ENCODE assay signal across 22 cellular contexts in the genomic region with DNA sequence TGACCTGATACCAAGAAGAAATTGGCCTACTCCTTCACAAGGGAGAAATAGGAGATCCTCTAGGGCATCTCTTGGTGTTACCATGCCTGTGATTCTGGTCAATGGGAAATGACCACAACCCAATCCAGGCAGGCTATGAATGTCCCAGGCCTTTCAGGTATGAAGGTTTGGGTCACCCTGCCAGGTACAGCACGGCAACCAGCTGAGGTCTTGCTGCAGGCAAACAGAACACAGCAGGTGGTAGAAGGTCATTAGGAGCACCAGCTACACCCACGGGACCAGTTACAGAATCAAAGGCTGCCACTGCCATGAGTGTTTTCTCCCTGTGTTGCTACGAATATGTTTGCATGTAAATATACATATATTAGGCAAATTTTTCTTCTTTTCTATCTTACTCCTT.
DNase-seq lines count a peak whose midpoint lies in the region; ATAC-seq and TF ChIP-seq lines count a peak whose summit lies in the region.
"Had no signal": no experiment of that assay in that cellular context is flagged by ENCODE, and none has a peak within 500 bp of the region (broad histone marks: within the 10 kb centered on the region; RNA-seq: fewer than 3 reads in every experiment).

No MANE protein-coding gene starts in this region.

- H3K27ac ChIP-seq in thyroid gland, result no peak overlapping the region
- H3K27ac ChIP-seq: A549; BLaER1 treated with 17β-estradiol and CSF1 and Interleukin-3, amounts not matched to agents 10 nM and 100 nM; SJCRH30 had no signal

- WGBS in thyroid gland, 2 donors, result 55 to 64% methylated on average over 3 of the region's 3 CpGs

- no peak for TF ChIP-seq POLR2A in thyroid gland (IDR thresholded peaks at IDR 0.05)

- H3K9me3 ChIP-seq in thyroid gland, result no peaks in the 10 kb centered on the region
- H3K9me3 ChIP-seq: A549, SJCRH30 had no signal

- H3K36me3 Mint-ChIP-seq in chondrocyte (ENCODE audit: low read depth), result no peaks in the 10 kb centered on the region

- H3K27me3 Mint-ChIP-seq in chondrocyte (ENCODE audit: low read depth), result peaks cover 19% of the 10 kb centered on the region

- TF ChIP-seq CTCF in chondrocyte (IDR thresholded peaks at IDR 0.05) (no peak), thyroid gland (IDR thresholded peaks at IDR 0.05) (no peak)

- no peak overlapping the region for H3K27ac Mint-ChIP-seq in chondrocyte (ENCODE audit: unreplicated experiment)
- H3K27ac Mint-ChIP-seq: CD4-positive, alpha-beta T cell; T-helper 17 cell had no signal

- no peaks in the 10 kb centered on the region for H3K27me3 ChIP-seq in thyroid gland
- H3K27me3 ChIP-seq: SJCRH30 had no signal

- ATAC-seq in GM21737 (IDR thresholded peaks at IDR 0.05; ENCODE audit: unreplicated experiment), result no peak
- ATAC-seq: A549, PC-3, SK-N-SH treated with all-trans-retinoic acid at 6 μM for 48 hours, T-helper 17 cell had no signal

- H3K4me1 Mint-ChIP-seq in chondrocyte (ENCODE audit: low read depth), result no peaks in the 10 kb centered on the region
- H3K4me1 Mint-ChIP-seq: T-helper 17 cell had no signal

- no peaks in the 10 kb centered on the region for H3K36me3 ChIP-seq in thyroid gland
- H3K36me3 ChIP-seq: BLaER1 treated with 17β-estradiol and CSF1 and Interleukin-3, amounts not matched to agents 10 nM and 100 nM; SJCRH30 had no signal

- no peak overlapping the region for H3K4me3 ChIP-seq in thyroid gland (replicated peaks in 1 of 3)
- H3K4me3 ChIP-seq: A549; BLaER1 treated with 17β-estradiol and CSF1 and Interleukin-3, amounts not matched to agents 10 nM and 100 nM; SJCRH30 had no signal

- intact Hi-C loops in thyroid gland (cut with DNase I), result loop anchor here (10.0 kb wide), 2 partner anchors 341 to 571 kb away; a partner anchor contains a TSS

- peaks cover 8% of the 10 kb centered on the region for H3K9me3 Mint-ChIP-seq in chondrocyte (ENCODE audit: low read depth)
- H3K9me3 Mint-ChIP-seq: CD4-positive, alpha-beta T cell had no signal

- H3K4me3 Mint-ChIP-seq in chondrocyte (ENCODE audit: unreplicated experiment), result no peak overlapping the region
- H3K4me3 Mint-ChIP-seq: CD4-positive, alpha-beta T cell; T-helper 17 cell had no signal

- peak; percentile 18 for DNase-seq in NCI-H2171 treated with DMSO at 0.1 percent for 48 hours (lab: John Stamatoyannopoulos, UW)
- no peak for DNase-seq in NCI-H2171 (lab: John Stamatoyannopoulos, UW)
- DNase-seq in COLO668 (lab: John Stamatoyannopoulos, UW; ENCODE audit: unreplicated experiment), result peak; percentile 26
- peak; percentile 60 for DNase-seq in NCI-H146 treated with DMSO at 0.1 percent for 48 hours (lab: John Stamatoyannopoulos, UW; ENCODE audit: unreplicated experiment)
- peak; percentile 4 for DNase-seq in chondrocyte (ENCODE audit: low spot score)
- DNase-seq in thyroid gland, result no peak
- DNase-seq in dermis blood vessel endothelial cell, result no peak
- DNase-seq: AML-193; CD4-positive, alpha-beta T cell; COR-L47; DND-41; NCI-H1048; NCI-H1694; NCI-H2029 treated with DMSO at 0.1 percent for 48 hours; NCI-H748 treated with DMSO at 0.1 percent for 48 hours; PC-3; SJCRH30; T-helper 17 cell had no signal

- peaks cover 0 to 5% of the 10 kb centered on the region in 2 donors for H3K4me1 ChIP-seq in thyroid gland
- H3K4me1 ChIP-seq: A549, SJCRH30 had no signal

Comparison
In these comparisons a context has a peak if more than half of its experiments do, and no peak if none do; other contexts are left out.
1. DNase-seq: peak in NCI-H2171 treated with DMSO at 0.1 percent for 48 hours (single experiment), COLO668 (single experiment), NCI-H146 treated with DMSO at 0.1 percent for 48 hours (single experiment) and chondrocyte (single experiment); none in NCI-H2171 (single experiment), thyroid gland (0 of 2) and dermis blood vessel endothelial cell (single experiment).